Comparison of ENCODE assay signal across 8 cellular contexts in genomic region chr7:42493436-42494198, GRCh38.
A peak's percentile ranks its signal among the peaks of the same experiment; 100 is the strongest.
DNase-seq lines count a peak whose midpoint lies in the region; ATAC-seq and TF ChIP-seq lines count a peak whose summit lies in the region.

No MANE protein-coding gene starts in this region.

- DNase-seq in ACHN (peak; percentile 90), dorsolateral prefrontal cortex (peak; percentile 8 to 79 (median 54)), left lung (peak; percentile 81 to 87), stomach (peak; percentile 40), DMS79 treated with DMSO at 0.1 percent for 48 hours (lab: John Stamatoyannopoulos, UW) (no peak)

- no peak for TF ChIP-seq POLR2A in stomach (IDR thresholded peaks at IDR 0.05)

- H3K4me1 ChIP-seq in HUES6 (ENCODE audit: control insufficient read depth, insufficient read depth, low read length) = peaks cover 9% of the 10 kb centered on the region
- peaks cover 6 to 12% of the 10 kb centered on the region in 2 donors for H3K4me1 ChIP-seq in left lung
- H3K4me1 ChIP-seq in stomach = peaks cover 0 to 30% (median 11%) of the 10 kb centered on the region in 4 donors

- no peaks in the 10 kb centered on the region for H3K36me3 ChIP-seq in HUES6 (ENCODE audit: control insufficient read depth, insufficient read depth, low read length)
- no peaks in the 10 kb centered on the region for H3K36me3 ChIP-seq in left lung
- no peaks in the 10 kb centered on the region for H3K36me3 ChIP-seq in stomach

- peak overlapping the region; percentile 49 for H3K9ac ChIP-seq in HUES6 (ENCODE audit: low read length)

- 1 to 5% (median 3%) methylated on average over 26 to 29 of the region's 29 CpGs for WGBS in stomach, 5 donors

- intact Hi-C loops in dorsolateral prefrontal cortex (cut with DNase I) = no loop called here
- intact Hi-C loops in left lung (cut with DNase I) = no loop called here
- intact Hi-C loops in stomach (cut with DNase I; ENCODE audit: low total_unique reads) = no loop called here

- peak; percentile 74 for TF ChIP-seq EP300 in stomach (IDR thresholded peaks at IDR 0.05)

- H3K4me3 ChIP-seq in HUES6 (ENCODE audit: low read depth, low read length) (peak overlapping the region; percentile 87), dorsolateral prefrontal cortex (peak overlapping the region; percentile 16 to 77 (median 58)), left lung (peak overlapping the region; percentile 20 to 27), stomach (peak overlapping the region; percentile 31 to 44 (median 39))

- H3K9me3 ChIP-seq in HUES6 (ENCODE audit: control insufficient read depth, insufficient read depth, low read depth, low read length) = no peaks in the 10 kb centered on the region
- no peaks in the 10 kb centered on the region for H3K9me3 ChIP-seq in left lung
- H3K9me3 ChIP-seq in stomach = no peaks in the 10 kb centered on the region

- H3K27me3 ChIP-seq in HUES6 (ENCODE audit: control insufficient read depth, insufficient read depth, low read length) = peaks cover 11% of the 10 kb centered on the region; the same call in 1 of the 2 replicates
- H3K27me3 ChIP-seq in dorsolateral prefrontal cortex = peaks cover 0 to 4% (median 0%) of the 10 kb centered on the region in 45 donors
- peaks cover 0 to 13% of the 10 kb centered on the region in 2 donors for H3K27me3 ChIP-seq in left lung
- peaks cover 0 to 7% (median 0%) of the 10 kb centered on the region in 3 donors for H3K27me3 ChIP-seq in stomach

- peak; percentile 99 for ATAC-seq in left lung
- ATAC-seq in GM21723 (IDR thresholded peaks at IDR 0.05; ENCODE audit: unreplicated experiment) = no peak
- no peak for ATAC-seq in GM19455 (IDR thresholded peaks at IDR 0.05; ENCODE audit: unreplicated experiment)

- in situ Hi-C loops in ACHN (cut with HindIII; ENCODE audit: low pct_ligation_motif_present, low pct_unique_long_range_greater_than_20kb, low sequenced_read_pairs) = no loop called here

- no peak overlapping the region for H3K27ac ChIP-seq in HUES6 (ENCODE audit: low read depth, low read length)
- H3K27ac ChIP-seq in dorsolateral prefrontal cortex = peak overlapping the region in 9 of 59 donors; percentile 10 to 73 (median 31)
- H3K27ac ChIP-seq in left lung = peak overlapping the region; percentile 43 to 65
- H3K27ac ChIP-seq in stomach = peak overlapping the region; percentile 28 to 84 (median 71)

- TF ChIP-seq CTCF in dorsolateral prefrontal cortex (IDR thresholded peaks at IDR 0.05 in 54 of 56, conservative IDR thresholded peaks at IDR 0.05 in 2 of 56; ENCODE audit: low read depth in 1 of 56, partially characterized antibody in 56 of 56) = no peak
- TF ChIP-seq CTCF in left lung (IDR thresholded peaks at IDR 0.05) = no peak
- no peak for TF ChIP-seq CTCF in stomach (IDR thresholded peaks at IDR 0.05)

Comparison
In these comparisons a context has a peak if more than half of its experiments do, and no peak if none do; other contexts are left out.
1. H3K4me3 ChIP-seq: peak in every context shown above with its lines; median percentile 87 in HUES6; 58 in dorsolateral prefrontal cortex; 39 in stomach; 24 in left lung.